Comparison of ENCODE assay signal across 11 cellular contexts in genomic region chr20:45343445-45343866, GRCh38. TPM values are rescaled to one million over a fixed set of nuclear protein-coding genes. Genes with fewer than 3 reads are reported as not detected.
DNase-seq lines count a peak whose midpoint lies in the region; ATAC-seq and TF ChIP-seq lines count a peak whose summit lies in the region.
"Had no signal": no experiment of that assay in that cellular context is flagged by ENCODE, and none has a peak within 500 bp of the region (broad histone marks: within the 10 kb centered on the region; RNA-seq: fewer than 3 reads in every experiment).

No MANE protein-coding gene starts in this region.

- H3K4me3 ChIP-seq in left ventricle myocardium inferior: peak overlapping the region; percentile 85
- no peak overlapping the region for H3K4me3 ChIP-seq in brain microvascular endothelial cell (ENCODE audit: low read depth, low read length)
- peak overlapping the region; percentile 79 for H3K4me3 ChIP-seq in mesodermal cell (ENCODE audit: extremely low read depth, insufficient read depth, low read length, poor library complexity, severe bottlenecking)
- peak overlapping the region in 1 of 2 donors; percentile 4 for H3K4me3 ChIP-seq in vagina
- no peak overlapping the region for H3K4me3 ChIP-seq in ovary

- H3K9me3 ChIP-seq in left ventricle myocardium inferior (replicated peaks) (no peaks in the 10 kb centered on the region), mesodermal cell (ENCODE audit: control insufficient read depth, low read length) (no peaks in the 10 kb centered on the region), vagina (no peaks in the 10 kb centered on the region), ovary (no peaks in the 10 kb centered on the region)

- 17 to 29% methylated on average over 1 of the region's 2 CpGs for WGBS in mesodermal cell (ENCODE audit: insufficient coverage in 2 of 2), 2 experiments
- 34 to 54% (median 41%) methylated on average over 2 of the region's 2 CpGs for WGBS in ovary, 3 donors

- DNase-seq in left ventricle myocardium inferior: no peak
- DNase-seq in cardiac septum (ENCODE audit: low spot score): no peak
- no peak for DNase-seq in brain microvascular endothelial cell
- DNase-seq in vagina (ENCODE audit: extremely low spot score in 2 of 2): no peak
- no peak for DNase-seq in ovary
- no peak for DNase-seq in dedifferentiated amniotic fluid mesenchymal stem cell (ENCODE audit: extremely low spot score)
- DNase-seq: activated CD4-positive, alpha-beta T cell treated with anti-CD3 and anti-CD28 coated beads, Interleukin-2, amount 50 U/mL, for 4 hours; DMS 273 treated with DMSO at 0.1 percent for 48 hours; stimulated activated CD4-positive, alpha-beta T cell treated with anti-CD3 and anti-CD28 coated beads, Interleukin-4, amount 100 ng/mL, for 1 hour had no signal

- TF ChIP-seq POLR2A in vagina (IDR thresholded peaks at IDR 0.05) (no peak), ovary (IDR thresholded peaks at IDR 0.05) (no peak)

- H3K27me3 ChIP-seq in left ventricle myocardium inferior (ENCODE audit: low read depth) (no peaks in the 10 kb centered on the region), brain microvascular endothelial cell (replicated peaks) (no peaks in the 10 kb centered on the region), vagina (no peaks in the 10 kb centered on the region), ovary (no peaks in the 10 kb centered on the region)

- no peak for TF ChIP-seq EP300 in ovary (IDR thresholded peaks at IDR 0.05)

- peaks cover 9% of the 10 kb centered on the region for H3K36me3 ChIP-seq in left ventricle myocardium inferior
- peaks cover 24% of the 10 kb centered on the region for H3K36me3 ChIP-seq in brain microvascular endothelial cell (replicated peaks)
- peaks cover 27% of the 10 kb centered on the region for H3K36me3 ChIP-seq in mesodermal cell (ENCODE audit: control insufficient read depth, insufficient read depth, low read length)
- H3K36me3 ChIP-seq in vagina: no peaks in the 10 kb centered on the region
- no peaks in the 10 kb centered on the region for H3K36me3 ChIP-seq in ovary

- peaks cover 98% of the 10 kb centered on the region for H3K4me1 ChIP-seq in left ventricle myocardium inferior
- H3K4me1 ChIP-seq in mesodermal cell (ENCODE audit: control insufficient read depth, insufficient read depth, low read length, poor library complexity, severe bottlenecking): peaks cover 74% of the 10 kb centered on the region
- H3K4me1 ChIP-seq in vagina: peaks cover 83% of the 10 kb centered on the region
- peaks cover 23% of the 10 kb centered on the region for H3K4me1 ChIP-seq in ovary (ENCODE audit: insufficient read depth)

- intact Hi-C loops in left ventricle myocardium inferior (cut with micrococcal nuclease) (no loop called here), cardiac septum (cut with DNase I) (loop anchor here (2.0 kb wide), 1 partner anchor 63 kb away; no protein-coding TSS in a partner anchor), vagina (cut with DNase I) (no loop called here), ovary (cut with DNase I) (no loop called here)

- in situ Hi-C loops in brain microvascular endothelial cell (cut with HindIII; ENCODE audit: low pct_ligation_motif_present, low sequenced_read_pairs): no loop called here

- ATAC-seq in GM19351 (IDR thresholded peaks at IDR 0.05; ENCODE audit: unreplicated experiment): no peak

- no peak for TF ChIP-seq CTCF in left ventricle myocardium inferior (IDR thresholded peaks at IDR 0.05; ENCODE audit: borderline replicate concordance)
- no peak for TF ChIP-seq CTCF in brain microvascular endothelial cell (IDR thresholded peaks at IDR 0.05; ENCODE audit: low read depth, low read length, missing control alignments)
- TF ChIP-seq CTCF in vagina (IDR thresholded peaks at IDR 0.05): no peak
- no peak for TF ChIP-seq CTCF in ovary (IDR thresholded peaks at IDR 0.05)

- H3K27ac ChIP-seq in left ventricle myocardium inferior (replicated peaks): peak overlapping the region; percentile 94
- H3K27ac ChIP-seq in brain microvascular endothelial cell: peak overlapping the region; percentile 71
- H3K27ac ChIP-seq in mesodermal cell (ENCODE audit: low read depth, low read length, severe bottlenecking): peak overlapping the region; percentile 97
- H3K27ac ChIP-seq in vagina: peak overlapping the region; percentile 91
- peak overlapping the region in 1 of 2 donors; percentile 34 for H3K27ac ChIP-seq in ovary

RNA-seq across cellular contexts. Expression of gene SDC4, which starts 4.8 kb away (rescaled TPM):
- 77.4 TPM for total RNA-seq in left ventricle myocardium inferior
- total RNA-seq in cardiac septum: 100 TPM
- polyA plus RNA-seq in mesodermal cell (2013, experiment 1 of 2): 119 TPM
- 125 TPM for polyA plus RNA-seq in mesodermal cell (2013, experiment 2 of 2)
- total RNA-seq in vagina: 62.6 TPM
- total RNA-seq in ovary: 100 to 1,000 TPM in 1 of 7 donors, 10 to 100 TPM in 6; 12.9 to 269 (median 45.9) TPM
- 10 to 100 TPM; 17.3 to 49.0 TPM for polyA plus RNA-seq in ovary

RNA-seq across cellular contexts. Expression of gene SYS1, which starts 19.5 kb away (rescaled TPM):
- total RNA-seq in left ventricle myocardium inferior (20.8 TPM), cardiac septum (17.4 TPM), vagina (44.9 TPM), ovary (10 to 100 TPM; 29.2 to 69.7 (median 32.8) TPM)
- polyA plus RNA-seq in mesodermal cell (2013, experiment 1 of 2): 14.7 TPM
- polyA plus RNA-seq in mesodermal cell (2013, experiment 2 of 2): 12.0 TPM
- polyA plus RNA-seq in ovary: 10 to 100 TPM; 33.0 to 47.0 TPM

RNA-seq across cellular contexts. Expression of gene TP53TG5, which starts 34.7 kb away (rescaled TPM):
- total RNA-seq in left ventricle myocardium inferior (0.80 TPM), cardiac septum (2.2 TPM), vagina (not detected), ovary (under 1 TPM in 2 of 7 donors, not detected in 5; 0.42 to 0.89 TPM)
- not detected for polyA plus RNA-seq in mesodermal cell (2013, experiment 1 of 2)
- not detected for polyA plus RNA-seq in mesodermal cell (2013, experiment 2 of 2)
- polyA plus RNA-seq in ovary: under 1 TPM in 1 of 2 donors, not detected in 1; 0.02 TPM

RNA-seq across cellular contexts. Expression of gene MATN4, which starts 35.4 kb away (rescaled TPM):
- total RNA-seq in left ventricle myocardium inferior (not detected), cardiac septum (not detected), vagina (not detected), ovary (under 1 TPM in 1 of 7 donors, not detected in 6; 0.10 TPM)
- polyA plus RNA-seq in mesodermal cell (2013, experiment 1 of 2): 0.59 TPM
- polyA plus RNA-seq in mesodermal cell (2013, experiment 2 of 2): 0.20 TPM
- polyA plus RNA-seq in ovary: not detected

RNA-seq across cellular contexts. Expression of gene RBPJL, which starts 36.8 kb away (rescaled TPM):
- total RNA-seq in left ventricle myocardium inferior: not detected
- not detected for total RNA-seq in cardiac septum
- polyA plus RNA-seq in mesodermal cell (2013, experiment 1 of 2): not detected
- not detected for polyA plus RNA-seq in mesodermal cell (2013, experiment 2 of 2)
- not detected for total RNA-seq in vagina
- total RNA-seq in ovary: under 1 TPM in 2 of 7 donors, not detected in 5; 0.36 to 0.38 TPM
- not detected for polyA plus RNA-seq in ovary

Comparison
In these comparisons a context has a peak if more than half of its experiments do, and no peak if none do; other contexts are left out.
1. H3K4me3 ChIP-seq: peak in left ventricle myocardium inferior (single experiment) and mesodermal cell (single experiment); none in brain microvascular endothelial cell (single experiment) and ovary (single experiment).